In the genomic region with DNA sequence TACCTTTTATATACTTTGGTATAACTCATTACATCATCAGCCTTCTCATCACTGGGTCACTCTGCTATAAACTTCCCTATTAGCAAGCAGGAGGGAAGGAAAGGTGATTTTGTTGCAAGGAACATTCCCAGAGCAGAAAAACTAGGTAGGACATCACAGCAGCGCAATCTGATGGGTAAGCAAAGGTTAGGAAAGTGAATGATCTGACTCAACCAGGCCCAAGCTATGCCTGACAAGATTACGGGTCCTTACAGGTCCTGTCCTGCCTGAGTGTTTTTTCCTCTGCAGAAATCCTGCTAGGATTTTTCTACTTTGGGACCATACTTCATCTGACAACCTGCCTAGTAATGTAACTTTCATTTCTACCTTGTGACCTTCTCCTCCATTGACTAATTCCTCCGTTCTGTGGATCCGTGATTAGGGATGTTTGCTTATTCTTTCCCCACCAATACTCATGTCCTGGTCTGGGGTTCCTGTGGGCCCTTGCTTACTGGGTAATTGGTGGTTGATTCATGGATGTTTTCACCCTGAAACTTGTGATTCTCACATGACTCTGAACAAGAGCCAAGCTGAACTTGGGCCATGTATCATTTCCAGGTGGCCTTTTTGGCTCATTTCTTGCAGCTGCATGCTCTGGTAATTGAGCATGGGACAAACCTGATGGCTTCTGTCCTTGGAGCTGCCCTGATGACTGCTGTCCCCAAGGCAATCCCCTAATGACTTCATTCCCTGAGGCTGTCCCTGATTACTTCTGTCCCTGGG, we compare ENCODE assay signal across 10 cellular contexts.
A peak's percentile ranks its signal among the peaks of the same experiment; 100 is the strongest.
DNase-seq lines count a peak whose midpoint lies in the region; ATAC-seq and TF ChIP-seq lines count a peak whose summit lies in the region.
"Had no signal": no experiment of that assay in that cellular context is flagged by ENCODE, and none has a peak within 500 bp of the region (broad histone marks: within the 10 kb centered on the region; RNA-seq: fewer than 3 reads in every experiment).

No MANE protein-coding gene starts in this region.

- WGBS in IMR-90 (ENCODE audit: extremely low coverage in 2 of 2, insufficient read length in 1 of 2), 2 experiments: 80% methylated on average over 1 of the region's 4 CpGs; no CpG with 5 or more reads in 1 of the 2 experiments

- DNase-seq in IMR-90 (peak; percentile 26), RWPE2 (ENCODE audit: low spot score) (no peak), fibroblast of mammary gland (ENCODE audit: low read depth) (peak; percentile 45), NCI-H2227 (lab: John Stamatoyannopoulos, UW; ENCODE audit: unreplicated experiment) (no peak), SKM-1 (lab: John Stamatoyannopoulos, UW; ENCODE audit: unreplicated experiment) (no peak)
- DNase-seq: CD8-positive, alpha-beta memory T cell; NCI-H187; T-cell had no signal

- no peaks in the 10 kb centered on the region for H3K79me1 ChIP-seq in IMR-90 (ENCODE audit: low read depth in 1 of 2, low read length in 2 of 2)

- peak overlapping the region; percentile 25; the same call in 1 of the 2 replicates for H2AK5ac ChIP-seq in IMR-90 (ENCODE audit: low read depth, low read length)

- intact Hi-C loops in IMR-90 (cut with micrococcal nuclease): no loop called here

- H3K27me3 ChIP-seq in IMR-90 (ENCODE audit: control insufficient read depth, insufficient read depth, low read length) (no peaks in the 10 kb centered on the region), RWPE2 (ENCODE audit: insufficient read depth, poor library complexity, severe bottlenecking) (no peaks in the 10 kb centered on the region)

- no peak overlapping the region for H3K14ac ChIP-seq in IMR-90 (replicated peaks; ENCODE audit: low read depth, low read length)

- peak overlapping the region; percentile 55; the same call in 1 of the 2 replicates for H2BK20ac ChIP-seq in IMR-90 (ENCODE audit: low read depth, low read length)

- no peak overlapping the region for H3K18ac ChIP-seq in IMR-90 (ENCODE audit: low read depth, low read length)

- POLR2A ChIA-PET in IMR-90 (lab: Charles Lee; ENCODE audit: unreplicated experiment): no interaction called here

- H4K91ac ChIP-seq in IMR-90 (ENCODE audit: insufficient read depth, low read depth, low read length): no peak overlapping the region

- ATAC-seq in IMR-90 (ENCODE audit: low read depth) (no peak), RWPE2 (ENCODE audit: low read depth) (peak; percentile 76), HG03521 (IDR thresholded peaks at IDR 0.05; ENCODE audit: unreplicated experiment) (no peak), HG03097 (IDR thresholded peaks at IDR 0.05; ENCODE audit: low FRiP score, unreplicated experiment) (no peak)
- ATAC-seq: T-cell had no signal

- TF ChIP-seq CTCF in IMR-90 (conservative IDR thresholded peaks at IDR 0.05; ENCODE audit: low read depth, low read length) (no peak), RWPE2 (IDR thresholded peaks at IDR 0.05; ENCODE audit: poor library complexity, severe bottlenecking) (no peak), fibroblast of mammary gland (conservative IDR thresholded peaks at IDR 0.05; ENCODE audit: control insufficient read depth, insufficient read depth, low read depth, low read length) (no peak)

- no peak for TF ChIP-seq RAD21 in IMR-90 (IDR thresholded peaks at IDR 0.05; ENCODE audit: low read length)

- H3K4me1 ChIP-seq in IMR-90 (ENCODE audit: control insufficient read depth, insufficient read depth, low read length): peaks cover 17% of the 10 kb centered on the region
- peaks cover 20% of the 10 kb centered on the region for H3K4me1 ChIP-seq in RWPE2 (ENCODE audit: insufficient read depth, poor library complexity, severe bottlenecking)

- no peak overlapping the region for H2AK9ac ChIP-seq in IMR-90 (replicated peaks; ENCODE audit: low read depth, low read length, poor library complexity)

- H3K9me1 ChIP-seq in IMR-90 (ENCODE audit: insufficient read depth, low read length): peaks cover 3% of the 10 kb centered on the region

- CTCF ChIA-PET in IMR-90 (lab: Yijun Ruan, JAX): no interaction called here

- no peaks in the 10 kb centered on the region for H4K20me1 ChIP-seq in IMR-90 (ENCODE audit: insufficient read depth, low read length)

- H3K23ac ChIP-seq in IMR-90 (ENCODE audit: low read depth, low read length): no peak overlapping the region

- H3K36me3 ChIP-seq in IMR-90 (ENCODE audit: control insufficient read depth, insufficient read depth, low read length) (no peaks in the 10 kb centered on the region), RWPE2 (ENCODE audit: low read depth) (no peaks in the 10 kb centered on the region)

- H3K9me3 ChIP-seq in IMR-90 (ENCODE audit: control insufficient read depth, insufficient read depth, low read length) (no peaks in the 10 kb centered on the region), RWPE2 (ENCODE audit: severe bottlenecking) (no peaks in the 10 kb centered on the region)

- no peak overlapping the region for H2BK5ac ChIP-seq in IMR-90 (ENCODE audit: low read depth, low read length, poor library complexity, severe bottlenecking)

- H3K4me3 ChIP-seq in IMR-90 (ENCODE audit: insufficient read depth, low read depth, low read length) (no peak overlapping the region), RWPE2 (ENCODE audit: severe bottlenecking) (no peak overlapping the region), fibroblast of mammary gland (ENCODE audit: control insufficient read depth, low read depth, low read length) (no peak overlapping the region)

- no peak overlapping the region for H2AFZ ChIP-seq in IMR-90 (replicated peaks; ENCODE audit: low read length, poor library complexity)

- in situ Hi-C loops in IMR-90 (cut with MboI; ENCODE audit: low sequenced_read_pairs): no loop called here

- H3K4me2 ChIP-seq in IMR-90 (ENCODE audit: low read depth, low read length): no peak overlapping the region

- dilution Hi-C loops in IMR-90 (cut with HindIII; ENCODE audit: low sequenced_read_pairs, unreplicated experiment): no loop called here

- no peak overlapping the region for H3K9ac ChIP-seq in IMR-90 (ENCODE audit: low read depth, low read length)

- BruUV-seq in IMR-90 (replicated peaks; lab: Mats Ljungman, UMichigan): no TSS peak

- H2BK120ac ChIP-seq in IMR-90 (ENCODE audit: low read depth, low read length): peak overlapping the region; percentile 25; the same call in 1 of the 2 replicates

- H3K27ac ChIP-seq in IMR-90 (ENCODE audit: insufficient read depth, low read length): no peak overlapping the region
- H3K27ac ChIP-seq in RWPE2 (ENCODE audit: poor library complexity, severe bottlenecking): peak overlapping the region; percentile 54

- no peak for TF ChIP-seq POLR2A in IMR-90 (IDR thresholded peaks at IDR 0.05; ENCODE audit: low read depth, low read length)

- H3K4ac ChIP-seq in IMR-90 (ENCODE audit: low read depth, low read length): peak overlapping the region; percentile 1; the same call in 1 of the 2 replicates

- no peak overlapping the region for H3K56ac ChIP-seq in IMR-90 (ENCODE audit: extremely low read depth, insufficient read depth, low read length)

- no peak overlapping the region for H4K5ac ChIP-seq in IMR-90 (ENCODE audit: low read depth, low read length)

- H4K8ac ChIP-seq in IMR-90 (ENCODE audit: low read depth in 2 of 2, low read length in 2 of 2): peak overlapping the region in 1 of 2 experiments; percentile 13; a peak in 1 of 4 replicates

- peak overlapping the region; percentile 48; the same call in 2 of the 3 replicates for H2BK15ac ChIP-seq in IMR-90 (ENCODE audit: low read depth, low read length)

TF ChIP-seq in IMR-90, 13 proteins besides CTCF, POLR2A, EP300 and RAD21:
- TF ChIP-seq MAZ (IDR thresholded peaks at IDR 0.05; ENCODE audit: borderline replicate concordance, low read depth, low read length): no peak
- no peak for TF ChIP-seq CEBPB (IDR thresholded peaks at IDR 0.05; ENCODE audit: low read depth, low read length)
- TF ChIP-seq MXI1 (IDR thresholded peaks at IDR 0.05; ENCODE audit: borderline replicate concordance, low read depth, low read length): no peak
- TF ChIP-seq, protein P1, sequence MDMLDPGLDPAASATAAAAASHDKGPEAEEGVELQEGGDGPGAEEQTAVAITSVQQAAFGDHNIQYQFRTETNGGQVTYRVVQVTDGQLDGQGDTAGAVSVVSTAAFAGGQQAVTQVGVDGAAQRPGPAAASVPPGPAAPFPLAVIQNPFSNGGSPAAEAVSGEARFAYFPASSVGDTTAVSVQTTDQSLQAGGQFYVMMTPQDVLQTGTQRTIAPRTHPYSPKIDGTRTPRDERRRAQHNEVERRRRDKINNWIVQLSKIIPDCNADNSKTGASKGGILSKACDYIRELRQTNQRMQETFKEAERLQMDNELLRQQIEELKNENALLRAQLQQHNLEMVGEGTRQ (IDR thresholded peaks at IDR 0.05; ENCODE audit: low read depth, low read length): no peak
- TF ChIP-seq FOS (IDR thresholded peaks at IDR 0.05; ENCODE audit: low read depth, low read length): no peak
- TF ChIP-seq NFE2L2 (IDR thresholded peaks at IDR 0.05; ENCODE audit: low read depth, low read length): no peak
- TF ChIP-seq RFX5 (IDR thresholded peaks at IDR 0.05; ENCODE audit: low read depth, low read length): no peak
- TF ChIP-seq, protein P2, sequence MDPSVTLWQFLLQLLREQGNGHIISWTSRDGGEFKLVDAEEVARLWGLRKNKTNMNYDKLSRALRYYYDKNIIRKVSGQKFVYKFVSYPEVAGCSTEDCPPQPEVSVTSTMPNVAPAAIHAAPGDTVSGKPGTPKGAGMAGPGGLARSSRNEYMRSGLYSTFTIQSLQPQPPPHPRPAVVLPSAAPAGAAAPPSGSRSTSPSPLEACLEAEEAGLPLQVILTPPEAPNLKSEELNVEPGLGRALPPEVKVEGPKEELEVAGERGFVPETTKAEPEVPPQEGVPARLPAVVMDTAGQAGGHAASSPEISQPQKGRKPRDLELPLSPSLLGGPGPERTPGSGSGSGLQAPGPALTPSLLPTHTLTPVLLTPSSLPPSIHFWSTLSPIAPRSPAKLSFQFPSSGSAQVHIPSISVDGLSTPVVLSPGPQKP (IDR thresholded peaks at IDR 0.05; ENCODE audit: borderline replicate concordance, low read depth, low read length): no peak
- no peak for TF ChIP-seq CHD1 (IDR thresholded peaks at IDR 0.05; ENCODE audit: low read depth, low read length)
- no peak for TF ChIP-seq BHLHE40 (IDR thresholded peaks at IDR 0.05; ENCODE audit: low read depth, low read length)
- TF ChIP-seq RCOR1 (IDR thresholded peaks at IDR 0.05; ENCODE audit: insufficient replicate concordance, low read length): no peak
- TF ChIP-seq MAFK (IDR thresholded peaks at IDR 0.05; ENCODE audit: low read depth, low read length): no peak
- no peak for TF ChIP-seq SMC3 (IDR thresholded peaks at IDR 0.05; ENCODE audit: low read depth, low read length)

Comparison
In these comparisons a context has a peak if more than half of its experiments do, and no peak if none do; other contexts are left out.
1. DNase-seq: peak in IMR-90 (single experiment) and fibroblast of mammary gland (single experiment); none in RWPE2 (single experiment), NCI-H2227 (single experiment) and SKM-1 (single experiment).